Comparison of ENCODE assay signal across 1 cellular context in genomic region chr19:45322311-45322710, GRCh38.
A peak's percentile ranks its signal among the peaks of the same experiment; 100 is the strongest.
TF ChIP-seq lines count a peak whose summit lies in the region.

No MANE protein-coding gene starts in this region.

TF ChIP-seq in K562, 482 proteins besides CTCF, POLR2A, EP300 and RAD21:
- TF ChIP-seq CREM (IDR thresholded peaks at IDR 0.05; ENCODE audit: low read depth) (no peak), GTF2E2 (tag; IDR thresholded peaks at IDR 0.05) (no peak), ZNF133 (CRISPR knock-in tag; IDR thresholded peaks at IDR 0.05) (no peak), ZBTB26 (CRISPR knock-in tag; IDR thresholded peaks at IDR 0.05) (no peak), ZBTB33 (CRISPR knock-in tag; IDR thresholded peaks at IDR 0.05) (peak; percentile 90), RFX7 (CRISPR knock-in tag; IDR thresholded peaks at IDR 0.05) (no peak), PHF20 (IDR thresholded peaks at IDR 0.05; ENCODE audit: partially characterized antibody) (no peak), ESRRA (IDR thresholded peaks at IDR 0.05; ENCODE audit: borderline replicate concordance, low read depth) (peak; percentile 44; the same call in 1 of the 2 replicates)
